In the genomic region with DNA sequence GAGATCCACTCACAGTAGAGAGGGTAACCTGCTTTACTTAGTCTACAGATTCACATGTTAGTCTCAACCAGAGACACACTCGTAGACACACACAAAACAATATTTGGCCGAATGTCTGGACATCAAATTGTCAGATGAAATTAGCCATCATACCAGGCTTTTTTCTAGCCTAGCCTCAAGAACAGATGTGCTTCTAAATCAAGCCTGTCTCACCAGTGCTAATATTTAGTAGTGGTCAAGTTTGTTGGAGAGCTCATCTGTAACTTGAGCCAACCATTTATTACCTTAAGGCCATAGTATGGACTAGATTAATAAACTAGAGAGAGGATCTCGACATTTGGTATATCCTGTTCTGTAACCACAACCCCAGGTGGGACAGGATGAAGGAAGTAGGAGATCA, we compare ENCODE assay signal across 27 cellular contexts.
"Had no signal": no experiment of that assay in that cellular context is flagged by ENCODE, and none has a peak within 500 bp of the region (broad histone marks: within the 10 kb centered on the region; RNA-seq: fewer than 3 reads in every experiment).

No MANE protein-coding gene starts in this region.

- H3K4me1 ChIP-seq: colonic mucosa, gastrocnemius medialis, psoas muscle, sigmoid colon, spleen, testis, tibial artery had no signal

- H3K27me3 ChIP-seq: colonic mucosa, gastrocnemius medialis, ovary, sigmoid colon, spleen, testis, tibial artery had no signal

- H3K27ac ChIP-seq: colonic mucosa, epithelial cell of prostate, gastrocnemius medialis, ovary, psoas muscle, sigmoid colon, skin epidermis, spleen, testis, tibial artery had no signal

- H3K9me3 ChIP-seq: colonic mucosa, gastrocnemius medialis, ovary, psoas muscle, sigmoid colon, spleen, testis, tibial artery had no signal

- H3K4me3 ChIP-seq: colonic mucosa, gastrocnemius medialis, ovary, psoas muscle, sigmoid colon, skin epidermis, spleen, testis, tibial artery had no signal

- H3K36me3 ChIP-seq: colonic mucosa, gastrocnemius medialis, ovary, sigmoid colon, spleen, tibial artery had no signal

- ATAC-seq: esophagus mucosa; gastrocnemius medialis; left lobe of liver; natural killer cell; psoas muscle; right cardiac atrium; stimulated activated memory B cell treated with anti-CD40 and anti-IgM and Interleukin-4, amounts not matched to agents 10 μg/mL and 1 μg/mL and 100 μg/mL, for 72 hours; stimulated activated naive CD8-positive, alpha-beta T cell treated with anti-CD3 and anti-CD28 coated beads, Interleukin-15, Interleukin-2, amounts not matched to agents 100 U/mL and 50 U/mL, for 24 hours had no signal

- FAIRE-seq: kidney had no signal

- DNase-seq: colonic mucosa; effector CD8-positive, alpha-beta T cell; endodermal cell; foreskin fibroblast; gastrocnemius medialis; head of caudate nucleus; kidney; mesendoderm; midbrain; natural killer cell; occipital lobe; ovary; posterior cingulate gyrus; psoas muscle; right cardiac atrium; sigmoid colon; spleen; stimulated activated CD4-positive, alpha-beta T cell treated with anti-CD3 and anti-CD28 coated beads, Interleukin-4, amount 100 ng/mL, for 4 hours; stimulated activated naive CD8-positive, alpha-beta T cell treated with anti-CD3 and anti-CD28 coated beads, Interleukin-15, Interleukin-2, amounts not matched to agents 100 U/mL and 50 U/mL, for 24 hours; substantia nigra; testis; tibial artery had no signal
